ENCODE assay signal across 8 cellular contexts in the genomic region with DNA sequence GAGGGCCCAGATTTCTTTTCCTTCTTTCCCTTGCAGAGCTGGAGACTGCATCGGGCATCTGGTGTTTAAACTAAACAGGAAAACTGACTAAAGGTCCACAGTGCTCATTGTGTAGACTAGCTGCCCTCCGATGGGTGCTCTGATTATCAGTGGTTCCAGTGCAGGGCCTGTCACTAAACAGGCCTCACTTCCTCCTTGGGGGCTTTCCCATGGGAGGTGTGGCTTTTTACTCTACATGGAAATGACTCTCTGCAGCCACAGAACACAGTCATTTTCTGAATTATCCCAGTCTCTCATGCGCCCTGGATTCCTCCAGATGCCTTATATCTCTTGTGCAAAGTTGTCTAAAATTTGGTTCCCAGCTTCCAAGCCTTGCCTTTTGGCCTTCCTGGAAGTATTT.
DNase-seq lines count a peak whose midpoint lies in the region; ATAC-seq, FAIRE-seq and TF ChIP-seq lines count a peak whose summit lies in the region.

No MANE protein-coding gene starts in this region.

- H3K27ac ChIP-seq in heart right ventricle (peak overlapping the region in 2 of 10 donors; percentile 25 to 54), PC-3 (ENCODE audit: low read length) (no peak overlapping the region)

- no peaks in the 10 kb centered on the region for H3K9me3 Mint-ChIP-seq in T-helper 2 cell treated with Interferon-gamma antibody and Interleukin-4, amounts not matched to agents 5 μg/mL and 100 μg/mL, for 36 hours

- H3K27me3 Mint-ChIP-seq in T-helper 2 cell treated with Interferon-gamma antibody and Interleukin-4, amounts not matched to agents 5 μg/mL and 100 μg/mL, for 36 hours (ENCODE audit: low read depth), result no peaks in the 10 kb centered on the region

- H3K4me1 Mint-ChIP-seq in T-helper 2 cell treated with Interferon-gamma antibody and Interleukin-4, amounts not matched to agents 5 μg/mL and 100 μg/mL, for 36 hours (ENCODE audit: low read depth), result no peaks in the 10 kb centered on the region

- H3K36me3 Mint-ChIP-seq in T-helper 2 cell treated with Interferon-gamma antibody and Interleukin-4, amounts not matched to agents 5 μg/mL and 100 μg/mL, for 36 hours (ENCODE audit: low read depth), result no peaks in the 10 kb centered on the region

- H3K9me3 ChIP-seq in heart right ventricle (no peaks in the 10 kb centered on the region), PC-3 (ENCODE audit: low read length) (no peaks in the 10 kb centered on the region)

- 47 to 52% methylated on average over 3 of the region's 3 CpGs for WGBS in heart right ventricle, 2 donors

- intact Hi-C loops in heart right ventricle (cut with DNase I) (no loop called here), PC-3 (cut with micrococcal nuclease) (no loop called here)

- DNase-seq in ELR (ENCODE audit: low read depth), result peak; percentile 62
- DNase-seq in heart right ventricle, result no peak
- DNase-seq in PC-3, result no peak
- no peak for DNase-seq in T-helper 2 cell treated with Interferon-gamma antibody and Interleukin-4, amounts not matched to agents 5 μg/mL and 100 μg/mL, for 36 hours (ENCODE audit: low spot score)
- no peak for DNase-seq in HTR-8/SVneo (ENCODE audit: insufficient read length, low spot score)
- DNase-seq in 8988T, result no peak

- H3K4me1 ChIP-seq in heart right ventricle (peaks cover 0 to 31% (median 8%) of the 10 kb centered on the region in 9 donors), PC-3 (ENCODE audit: insufficient read depth, low read length) (no peaks in the 10 kb centered on the region)

- no peak overlapping the region for H3K27ac Mint-ChIP-seq in T-helper 2 cell treated with Interferon-gamma antibody and Interleukin-4, amounts not matched to agents 5 μg/mL and 100 μg/mL, for 36 hours

- H3F3A ChIP-seq in PC-3 (ENCODE audit: low read length, unreplicated experiment), result no peaks in the 10 kb centered on the region

- no peak overlapping the region for H3K4me3 Mint-ChIP-seq in T-helper 2 cell treated with Interferon-gamma antibody and Interleukin-4, amounts not matched to agents 5 μg/mL and 100 μg/mL, for 36 hours

- H3K27me3 ChIP-seq in heart right ventricle, result no peaks in the 10 kb centered on the region
- H3K27me3 ChIP-seq in PC-3 (ENCODE audit: low read length), result no peaks in the 10 kb centered on the region

- no peak overlapping the region for H3K9ac ChIP-seq in PC-3 (ENCODE audit: low read length)

- no peak for FAIRE-seq in HTR-8/SVneo (lab: Jason Lieb, UNC)

- ATAC-seq in GM21367 (IDR thresholded peaks at IDR 0.05; ENCODE audit: unreplicated experiment) (peak; percentile 96), HG03439 (IDR thresholded peaks at IDR 0.05; ENCODE audit: unreplicated experiment) (peak; percentile 93), heart right ventricle (peak; percentile 42 to 77 (median 58)), PC-3 (no peak)

- 0 out of 2 replicates have a peak, but pooled peaks cover 13% of the 10 kb centered on the region for H4K20me1 ChIP-seq in PC-3 (ENCODE audit: low read length)

- peaks cover 31% of the 10 kb centered on the region; the same call in 1 of the 2 replicates for H3K79me2 ChIP-seq in PC-3 (ENCODE audit: low read length)

- H3K9me2 ChIP-seq in PC-3 (replicated peaks; ENCODE audit: low read length), result no peaks in the 10 kb centered on the region

- H3K36me3 ChIP-seq in heart right ventricle, result peaks cover 0 to 75% (median 14%) of the 10 kb centered on the region in 9 donors
- H3K36me3 ChIP-seq in PC-3 (ENCODE audit: low read depth, low read length), result peaks cover 52% of the 10 kb centered on the region

- BruUV-seq in PC-3 (replicated peaks; lab: Mats Ljungman, UMichigan), result no TSS peak

- POLR2A ChIA-PET in PC-3 (lab: Charles Lee; ENCODE audit: unreplicated experiment), result no interaction called here

- H3K4me3 ChIP-seq in heart right ventricle (no peak overlapping the region), PC-3 (ENCODE audit: low read length) (no peak overlapping the region)

- TF ChIP-seq CTCF in heart right ventricle (IDR thresholded peaks at IDR 0.05), result no peak
- TF ChIP-seq CTCF in PC-3 (conservative IDR thresholded peaks at IDR 0.05; ENCODE audit: low read depth, low read length), result no peak

- CTCF ChIA-PET in PC-3 (lab: Charles Lee), result no interaction called here

- H3K4me2 ChIP-seq in PC-3 (ENCODE audit: low read length), result no peak overlapping the region

- H2AFZ ChIP-seq in PC-3 (ENCODE audit: low read length), result no peak overlapping the region
